1 cellular context compared by ENCODE assay signal in the genomic region with DNA sequence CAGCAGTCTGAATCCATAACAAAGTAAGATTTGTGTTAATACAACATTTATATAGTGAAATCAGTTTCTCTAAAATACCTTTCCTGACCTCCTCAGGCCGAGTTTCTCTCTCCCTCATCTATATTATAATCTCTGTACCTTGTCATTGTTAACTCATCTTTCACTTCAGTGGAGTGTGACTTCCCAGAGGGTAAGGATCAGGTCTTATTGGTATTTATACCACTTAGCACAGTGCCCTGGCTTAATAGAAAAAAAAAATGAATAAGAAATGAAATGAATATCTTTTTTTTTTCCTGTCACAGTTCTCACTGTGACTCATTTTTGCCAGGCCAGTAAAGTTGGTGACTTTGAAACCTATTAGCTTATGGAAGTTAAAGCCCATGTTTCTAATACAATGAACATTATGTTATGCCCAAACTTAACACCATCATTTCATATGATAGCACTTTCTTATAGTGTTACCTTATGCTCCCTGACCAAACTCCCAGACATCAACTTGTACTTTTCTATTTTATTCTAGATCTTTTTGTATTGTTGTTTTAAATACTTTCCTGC.
TF ChIP-seq lines count a peak whose summit lies in the region.

No MANE protein-coding gene starts in this region.

TF ChIP-seq in HCT116, 20 proteins besides CTCF, POLR2A, EP300 and RAD21 (continued from another document):
- no peak for TF ChIP-seq CBX3 (IDR thresholded peaks at IDR 0.05; ENCODE audit: low read depth)
- TF ChIP-seq EZH2phosphoT487 (IDR thresholded peaks at IDR 0.05; ENCODE audit: borderline replicate concordance), result no peak
- TF ChIP-seq TCF7L2 (IDR thresholded peaks at IDR 0.05; ENCODE audit: borderline replicate concordance, extremely low read depth, insufficient read depth, insufficient read length), result no peak
- peak; percentile 31; the same call in 1 of the 2 replicates for TF ChIP-seq FOSL1 (IDR thresholded peaks at IDR 0.05; ENCODE audit: low read depth)
- TF ChIP-seq JUND (IDR thresholded peaks at IDR 0.05), result peak; percentile 25; the same call in 1 of the 2 replicates
- no peak for TF ChIP-seq ZNF274 (IDR thresholded peaks at IDR 0.05; ENCODE audit: low read depth, low read length)
